Comparison of ENCODE assay signal across 8 cellular contexts in genomic region chr1:181083842-181084605, GRCh38. TPM values are rescaled to one million over a fixed set of nuclear protein-coding genes. Genes with fewer than 3 reads are reported as not detected.
DNase-seq lines count a peak whose midpoint lies in the region; ATAC-seq and TF ChIP-seq lines count a peak whose summit lies in the region.

No MANE protein-coding gene starts in this region.

- H3K4me3 Mint-ChIP-seq in T-helper 2 cell treated with Interferon-gamma antibody and Interleukin-4, amounts not matched to agents 5 μg/mL and 100 μg/mL, for 36 hours, result no peak overlapping the region

- DNase-seq in G401 (ENCODE audit: low spot score), result peak; percentile 47
- peak; percentile 87 for DNase-seq in NB4 (ENCODE audit: low read depth)
- DNase-seq in T-helper 2 cell treated with Interferon-gamma antibody and Interleukin-4, amounts not matched to agents 5 μg/mL and 100 μg/mL, for 36 hours (ENCODE audit: low spot score), result peak; percentile 46
- DNase-seq in cerebellar cortex (ENCODE audit: low spot score), result peak; percentile 71
- DNase-seq in midbrain (lab: John Stamatoyannopoulos, UW), result peak; percentile 26
- no peak for DNase-seq in NCI-H128 (lab: John Stamatoyannopoulos, UW; ENCODE audit: unreplicated experiment)

- TF ChIP-seq POLR2A in NB4 (IDR thresholded peaks at IDR 0.05; ENCODE audit: extremely low read depth, insufficient read length), result no peak

- peaks cover 41% of the 10 kb centered on the region for H3K4me1 Mint-ChIP-seq in T-helper 2 cell treated with Interferon-gamma antibody and Interleukin-4, amounts not matched to agents 5 μg/mL and 100 μg/mL, for 36 hours (ENCODE audit: low read depth)

- peaks cover 3% of the 10 kb centered on the region for H3K36me3 Mint-ChIP-seq in T-helper 2 cell treated with Interferon-gamma antibody and Interleukin-4, amounts not matched to agents 5 μg/mL and 100 μg/mL, for 36 hours (ENCODE audit: low read depth)

- no peak overlapping the region for H3K4me3 ChIP-seq in NB4 (ENCODE audit: low read depth, low read length)

- no peaks in the 10 kb centered on the region for H3K9me3 Mint-ChIP-seq in T-helper 2 cell treated with Interferon-gamma antibody and Interleukin-4, amounts not matched to agents 5 μg/mL and 100 μg/mL, for 36 hours

- peak; percentile 42 for ATAC-seq in GM21786 (IDR thresholded peaks at IDR 0.05; ENCODE audit: unreplicated experiment)
- ATAC-seq in HG03196 (IDR thresholded peaks at IDR 0.05; ENCODE audit: unreplicated experiment), result no peak

- peaks cover 2% of the 10 kb centered on the region for H3K27me3 Mint-ChIP-seq in T-helper 2 cell treated with Interferon-gamma antibody and Interleukin-4, amounts not matched to agents 5 μg/mL and 100 μg/mL, for 36 hours (ENCODE audit: low read depth)

- no peak overlapping the region for H3K27ac Mint-ChIP-seq in T-helper 2 cell treated with Interferon-gamma antibody and Interleukin-4, amounts not matched to agents 5 μg/mL and 100 μg/mL, for 36 hours

- in situ Hi-C loops in G401 (cut with HindIII; ENCODE audit: low sequenced_read_pairs), result no loop called here

- peak; percentile 69 for TF ChIP-seq CTCF in NB4 (IDR thresholded peaks at IDR 0.05; ENCODE audit: low read depth, low read length)

RNA-seq across cellular contexts. Expression of gene IER5, which starts 4.5 kb away (rescaled TPM):
- total RNA-seq in G401 (2014; rRNA removed; shearing (Covaris generic)), result 30.5 and 37.9 TPM in 2 replicates

RNA-seq across cellular contexts. Expression of gene MR1, which starts 50.2 kb away (rescaled TPM):
- total RNA-seq in G401 (2014; rRNA removed; shearing (Covaris generic)), result 8.3 and 10.6 TPM in 2 replicates
